ENCODE assay signal across 8 cellular contexts in the genomic region with DNA sequence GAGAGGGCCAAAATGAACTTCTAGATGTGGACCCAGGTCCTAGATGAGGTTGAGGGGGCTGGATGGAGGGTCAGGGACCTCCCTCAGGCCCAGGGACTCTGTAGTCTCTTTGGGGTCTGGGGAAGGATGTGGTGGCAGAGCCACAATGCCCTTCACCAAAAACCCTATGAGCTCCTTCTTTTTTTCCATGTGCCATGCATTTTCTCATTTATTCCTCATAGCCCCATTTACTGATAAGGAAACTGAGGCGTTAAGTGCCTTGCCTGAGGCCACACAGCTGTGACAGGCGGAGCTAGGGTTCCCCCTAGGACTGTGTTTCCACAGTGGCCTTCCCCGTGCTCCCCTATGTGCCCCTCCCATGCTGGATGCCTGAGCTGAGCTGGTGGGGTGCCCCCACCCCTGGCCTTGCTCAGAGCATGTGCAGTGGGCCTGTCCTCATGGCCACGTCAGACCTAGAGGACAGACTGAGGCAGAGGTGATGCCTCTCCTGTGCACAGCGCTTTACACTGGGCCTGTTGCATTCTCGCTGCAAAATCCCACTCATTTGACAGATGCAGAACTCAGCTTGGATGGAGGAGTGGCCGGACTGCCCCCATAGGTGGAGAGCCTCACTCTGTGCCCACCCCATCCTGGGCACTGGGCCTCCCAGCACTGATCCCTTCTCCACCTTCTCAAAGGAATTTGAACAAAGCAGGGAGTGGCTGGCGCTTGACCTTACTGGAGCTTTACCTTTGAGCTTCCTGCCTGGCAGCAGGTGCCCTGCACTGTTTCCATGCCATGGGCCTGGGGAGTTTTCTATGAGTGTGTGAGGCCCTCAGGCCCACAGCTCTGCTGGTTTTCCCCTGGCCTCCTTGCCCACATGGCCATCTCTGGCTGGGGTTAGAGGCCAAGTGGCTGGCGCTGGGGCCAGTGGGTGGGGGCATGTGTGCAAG. TPM values are rescaled to one million over a fixed set of nuclear protein-coding genes. Genes with fewer than 3 reads are reported as not detected.
DNase-seq lines count a peak whose midpoint lies in the region; ATAC-seq lines count a peak whose summit lies in the region.

No MANE protein-coding gene starts in this region.

- DNase-seq in activated CD4-positive, alpha-beta T cell treated with anti-CD3 and anti-CD28 coated beads for 24 hours (ENCODE audit: low read depth in 2 of 2) = peak; percentile 18 to 27
- no peak for DNase-seq in activated CD4-positive, alpha-beta T cell treated with anti-CD3 and anti-CD28 coated beads, Interleukin-2, amount 50 U/mL, for 1 hour
- peak; percentile 61 for DNase-seq in activated CD8-positive, alpha-beta memory T cell treated with anti-CD3 and anti-CD28 coated beads, Interleukin-2, amount 50 U/mL, for 48 hours
- no peak for DNase-seq in immature natural killer cell
- peak in 1 of 2 donors; percentile 71 for DNase-seq in stimulated activated effector memory CD8-positive, alpha-beta T cell treated with anti-CD3 and anti-CD28 coated beads, Interleukin-12 subunit alpha, Interleukin-12 subunit beta, amount 100 ng/mL, for 72 hours (ENCODE audit: low spot score in 2 of 2)
- no peak for DNase-seq in head of caudate nucleus

- H3K36me3 Mint-ChIP-seq in immature natural killer cell = no peaks in the 10 kb centered on the region
- H3K36me3 Mint-ChIP-seq in stimulated activated effector memory CD8-positive, alpha-beta T cell treated with anti-CD3 and anti-CD28 coated beads, Interleukin-12 subunit alpha, Interleukin-12 subunit beta, amount 100 ng/mL, for 72 hours = peaks cover 57% of the 10 kb centered on the region

- peaks cover 0 to 6% (median under 1%) of the 10 kb centered on the region in 6 donors for H3K9me3 Mint-ChIP-seq in immature natural killer cell
- no peaks in the 10 kb centered on the region for H3K9me3 Mint-ChIP-seq in stimulated activated effector memory CD8-positive, alpha-beta T cell treated with anti-CD3 and anti-CD28 coated beads, Interleukin-12 subunit alpha, Interleukin-12 subunit beta, amount 100 ng/mL, for 72 hours

- intact Hi-C loops in head of caudate nucleus (cut with DNase I) = no loop called here

- H3K4me1 Mint-ChIP-seq in immature natural killer cell = peaks cover 59 to 70% of the 10 kb centered on the region in 2 donors
- H3K4me1 Mint-ChIP-seq in stimulated activated effector memory CD8-positive, alpha-beta T cell treated with anti-CD3 and anti-CD28 coated beads, Interleukin-12 subunit alpha, Interleukin-12 subunit beta, amount 100 ng/mL, for 72 hours = peaks cover 79% of the 10 kb centered on the region

- H3K4me3 Mint-ChIP-seq in immature natural killer cell = peak overlapping the region; percentile 92 to 98 (median 96)
- H3K4me3 Mint-ChIP-seq in stimulated activated effector memory CD8-positive, alpha-beta T cell treated with anti-CD3 and anti-CD28 coated beads, Interleukin-12 subunit alpha, Interleukin-12 subunit beta, amount 100 ng/mL, for 72 hours = peak overlapping the region; percentile 99

- peaks cover 15 to 23% (median 16%) of the 10 kb centered on the region in 3 donors for H3K27me3 Mint-ChIP-seq in immature natural killer cell (ENCODE audit: low read depth in 3 of 3)

- H3K27ac Mint-ChIP-seq in immature natural killer cell = peak overlapping the region; percentile 99 to 100 (median 99)
- H3K27ac Mint-ChIP-seq in stimulated activated effector memory CD8-positive, alpha-beta T cell treated with anti-CD3 and anti-CD28 coated beads, Interleukin-12 subunit alpha, Interleukin-12 subunit beta, amount 100 ng/mL, for 72 hours = peak overlapping the region; percentile 89

- ATAC-seq in stimulated activated effector memory CD8-positive, alpha-beta T cell treated with anti-CD3 and anti-CD28 coated beads, Interleukin-12 subunit alpha, Interleukin-12 subunit beta, amount 100 ng/mL, for 72 hours = peak; percentile 1
- ATAC-seq in GM21737 (IDR thresholded peaks at IDR 0.05; ENCODE audit: unreplicated experiment) = no peak
- no peak for ATAC-seq in HG03039 (IDR thresholded peaks at IDR 0.05; ENCODE audit: unreplicated experiment)

RNA-seq across cellular contexts. Expression of a gene that starts 2.5 kb away (rescaled TPM):
- polyA plus RNA-seq in immature natural killer cell = 100 to 1,000 TPM in 1 of 3 donors, 10 to 100 TPM in 2; 66.6 to 136 (median 93.9) TPM

RNA-seq across cellular contexts. Expression of a gene that starts 33.8 kb away (rescaled TPM):
- polyA plus RNA-seq in immature natural killer cell = 1 to 10 TPM in 2 of 3 donors, under 1 TPM in 1; 0.57 to 3.4 (median 2.5) TPM

Comparison
In these comparisons a context has a peak if more than half of its experiments do, and no peak if none do; other contexts are left out.
1. DNase-seq: peak in activated CD4-positive, alpha-beta T cell treated with anti-CD3 and anti-CD28 coated beads for 24 hours (2 of 2) and activated CD8-positive, alpha-beta memory T cell treated with anti-CD3 and anti-CD28 coated beads, Interleukin-2, amount 50 U/mL, for 48 hours (single experiment); none in activated CD4-positive, alpha-beta T cell treated with anti-CD3 and anti-CD28 coated beads, Interleukin-2, amount 50 U/mL, for 1 hour (single experiment), immature natural killer cell (0 of 3) and head of caudate nucleus (0 of 42).